In the genomic region with DNA sequence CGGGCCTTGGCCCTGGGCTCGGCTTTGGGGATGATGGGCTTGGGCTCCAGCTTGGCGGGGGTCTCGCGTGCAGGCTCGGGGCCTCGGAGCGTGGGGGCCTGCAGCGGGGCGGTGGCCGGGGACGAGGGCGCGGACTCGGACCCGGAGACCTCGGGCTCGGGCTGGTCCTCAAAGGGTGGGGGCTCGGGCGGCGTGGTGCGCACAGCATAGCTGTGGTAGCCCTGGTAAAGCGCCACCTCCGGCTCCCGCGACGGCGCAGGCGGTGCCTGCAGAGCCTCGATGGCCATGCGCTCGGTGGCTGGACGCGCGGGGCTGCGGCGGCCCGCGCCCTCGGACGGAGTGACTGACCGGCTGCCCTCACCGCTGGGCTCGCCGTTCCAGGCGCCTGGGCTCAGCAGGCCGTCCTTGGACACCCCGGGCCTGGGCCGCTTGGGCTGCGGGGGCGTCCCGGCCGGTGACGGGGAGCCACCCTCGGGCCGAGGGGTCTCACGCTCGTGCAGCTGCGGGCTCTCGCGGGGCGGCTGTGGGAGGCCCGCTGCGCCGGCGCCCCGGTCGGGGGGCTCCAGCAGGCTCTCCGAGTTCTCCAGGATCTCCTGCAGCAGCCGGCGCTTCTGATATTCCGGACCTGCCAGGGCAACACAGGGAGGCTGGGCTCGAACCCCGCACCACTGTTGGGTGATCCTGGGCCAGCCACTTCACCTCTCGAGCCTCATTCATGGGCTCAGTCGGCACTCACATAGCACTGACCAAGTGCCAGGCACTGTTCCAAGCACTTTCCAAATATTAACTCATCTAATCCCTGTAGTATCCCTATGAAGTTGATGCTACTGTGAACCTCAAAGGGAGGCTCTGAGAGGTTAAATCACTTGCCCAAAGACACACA, we compare ENCODE assay signal across 11 cellular contexts.
DNase-seq lines count a peak whose midpoint lies in the region; ATAC-seq, FAIRE-seq and TF ChIP-seq lines count a peak whose summit lies in the region.
"Had no signal": no experiment of that assay in that cellular context is flagged by ENCODE, and none has a peak within 500 bp of the region (broad histone marks: within the 10 kb centered on the region; RNA-seq: fewer than 3 reads in every experiment).

No MANE protein-coding gene starts in this region.

- no peak for TF ChIP-seq RAD21 in HepG2 (CRISPR knock-in tag; IDR thresholded peaks at IDR 0.05)

- BruUV-seq in HepG2 (replicated peaks; lab: Mats Ljungman, UMichigan): no TSS peak

- no peak for DNase-seq in HepG2 (ENCODE audit: low spot score)
- no peak for DNase-seq in right lobe of liver
- no peak for DNase-seq in esophagus squamous epithelium (lab: John Stamatoyannopoulos, UW)
- no peak for DNase-seq in neuronal stem cell (ENCODE audit: low spot score)
- DNase-seq in type B pancreatic cell (ENCODE audit: extremely low spot score, unreplicated experiment): no peak
- no peak for DNase-seq in vagina (ENCODE audit: extremely low spot score in 2 of 2)
- DNase-seq in activated naive CD4-positive, alpha-beta T cell treated with anti-CD3 and anti-CD28 coated beads, Interleukin-2, amount 50 U/mL, for 16 hours: no peak

- peaks cover 7 to 54% of the 10 kb centered on the region in 2 experiments for H3K27me3 ChIP-seq in HepG2 (ENCODE audit: control insufficient read depth in 1 of 2, insufficient read depth in 2 of 2, low read length in 2 of 2)
- H3K27me3 ChIP-seq in right lobe of liver: peaks cover 0 to 8% of the 10 kb centered on the region in 2 donors
- peaks cover 0 to 30% (median 0%) of the 10 kb centered on the region in 4 donors for H3K27me3 ChIP-seq in esophagus squamous epithelium
- peaks cover 0 to 17% (median 0%) of the 10 kb centered on the region in 3 experiments for H3K27me3 ChIP-seq in neuronal stem cell (ENCODE audit: control insufficient read depth in 3 of 3, insufficient read depth in 3 of 3, low read depth in 1 of 3, low read length in 3 of 3)
- no peaks in the 10 kb centered on the region for H3K27me3 ChIP-seq in vagina
- H3K27me3 ChIP-seq: cardiac muscle cell had no signal

- CTCF ChIA-PET in HepG2 (lab: Yijun Ruan, JAX; ENCODE audit: low intra/inter-chr PET ratio, low total read pairs): interaction anchor here (1.2 to 4.0 kb wide), 6 partner anchors 74 to 494 kb away, joined by 3 to 110 read pairs (median 6); a partner anchor contains a TSS

- no peaks in the 10 kb centered on the region for H3K79me2 ChIP-seq in HepG2 (ENCODE audit: insufficient read depth, low read length)

- in situ Hi-C loops in HepG2 (cut with HindIII; ENCODE audit: extremely low pct_ligation_motif_present, low pct_unique_long_range_greater_than_20kb): loop anchor here (5.0 to 10.0 kb wide), 2 partner anchors 71 to 359 kb away; a partner anchor contains a TSS

- peak overlapping the region; percentile 4 for H2BK12ac ChIP-seq in neuronal stem cell (ENCODE audit: low read length)

- ATAC-seq in HepG2 (no peak; the same call in 2 of the 3 replicates), right lobe of liver (no peak), GM19035 (IDR thresholded peaks at IDR 0.05; ENCODE audit: unreplicated experiment) (no peak)

- FAIRE-seq in HepG2 (lab: Jason Lieb, UNC): no peak

- H3K36me3 Mint-ChIP-seq in type B pancreatic cell: no peaks in the 10 kb centered on the region

- H3K79me1 ChIP-seq in neuronal stem cell (ENCODE audit: low read depth, low read length): no peaks in the 10 kb centered on the region

- H3K4me3 Mint-ChIP-seq in type B pancreatic cell: no peak overlapping the region
- H3K4me3 Mint-ChIP-seq: activated naive CD8-positive, alpha-beta T cell treated with anti-CD3 and anti-CD28 coated beads, Interleukin-2, amount 50 U/mL, for 24 hours had no signal

- peaks cover 7% of the 10 kb centered on the region for H3K27me3 Mint-ChIP-seq in type B pancreatic cell

- POLR2A ChIA-PET in HepG2 (lab: Yijun Ruan, JAX): interaction anchor here (0.7 to 1.5 kb wide), 4 partner anchors 63 to 75 kb away, joined by 3 to 8 read pairs (median 4); no protein-coding TSS in a partner anchor

- TF ChIP-seq CTCF in HepG2 (CRISPR knock-in tag; IDR thresholded peaks at IDR 0.05) (no peak), right lobe of liver (IDR thresholded peaks at IDR 0.05) (no peak), esophagus squamous epithelium (IDR thresholded peaks at IDR 0.05) (no peak), type B pancreatic cell (conservative IDR thresholded peaks at IDR 0.05) (no peak), vagina (IDR thresholded peaks at IDR 0.05) (no peak)

- no peaks in the 10 kb centered on the region for H4K20me1 ChIP-seq in HepG2 (ENCODE audit: insufficient read depth, low read length)

- H2AK5ac ChIP-seq in neuronal stem cell (ENCODE audit: low read depth, low read length): peak overlapping the region; percentile 47

- 30% methylated on average over 12 of the region's 76 CpGs for WGBS in HepG2 (ENCODE audit: low lambda C conversion rate)
- 55% methylated on average over 13 of the region's 76 CpGs for WGBS in right lobe of liver (ENCODE audit: insufficient coverage, low coverage, low lambda C conversion rate, missing lambda C conversion rate)
- 28 to 40% methylated on average over 2 to 3 of the region's 76 CpGs for WGBS in esophagus squamous epithelium, 2 donors
- WGBS in neuronal stem cell (ENCODE audit: extremely low coverage in 2 of 2, insufficient read length in 2 of 2, insufficient replicate concordance in 1 of 2), 2 donors: no CpG with 5 or more reads among the region's 76 CpGs

- no peaks in the 10 kb centered on the region for H3K9me3 ChIP-seq in HepG2 (ENCODE audit: low read length)
- no peaks in the 10 kb centered on the region for H3K9me3 ChIP-seq in right lobe of liver
- H3K9me3 ChIP-seq in esophagus squamous epithelium: no peaks in the 10 kb centered on the region
- no peaks in the 10 kb centered on the region for H3K9me3 ChIP-seq in neuronal stem cell (replicated peaks in 1 of 2; ENCODE audit: control insufficient read depth in 2 of 2, insufficient read depth in 1 of 2, low read depth in 1 of 2, low read length in 2 of 2)
- no peaks in the 10 kb centered on the region for H3K9me3 ChIP-seq in vagina

- no peaks in the 10 kb centered on the region for H3K36me3 ChIP-seq in HepG2 (replicated peaks in 1 of 2; ENCODE audit: control insufficient read depth in 1 of 2, insufficient read depth in 2 of 2, low read length in 2 of 2)
- no peaks in the 10 kb centered on the region for H3K36me3 ChIP-seq in right lobe of liver
- H3K36me3 ChIP-seq in esophagus squamous epithelium: no peaks in the 10 kb centered on the region
- no peaks in the 10 kb centered on the region for H3K36me3 ChIP-seq in neuronal stem cell (replicated peaks in 1 of 2; ENCODE audit: control insufficient read depth in 2 of 2, insufficient read depth in 2 of 2, low read length in 2 of 2)
- H3K36me3 ChIP-seq in vagina: no peaks in the 10 kb centered on the region

- H3K23ac ChIP-seq in neuronal stem cell (ENCODE audit: low read depth, low read length, poor library complexity): peak overlapping the region; percentile 35

- intact Hi-C loops in HepG2 (cut with micrococcal nuclease; ENCODE audit: unreplicated experiment) (loop anchor here (1.0 kb wide), 2 partner anchors 74 to 355 kb away; no protein-coding TSS in a partner anchor), right lobe of liver (cut with DNase I) (loop anchor here in 1 of 2 donors (5.0 kb wide), 1 partner anchor 71 kb away; a partner anchor contains a TSS), esophagus squamous epithelium (cut with DNase I) (loop anchor here (5.0 to 10.0 kb wide), 2 partner anchors 76 to 199 kb away; a partner anchor contains a TSS), vagina (cut with DNase I) (loop anchor here (5.0 kb wide), 1 partner anchor 76 kb away; no protein-coding TSS in a partner anchor)

- no peak overlapping the region for H2BK120ac ChIP-seq in neuronal stem cell (ENCODE audit: low read depth, low read length)

- H3K4me3 ChIP-seq in HepG2 (replicated peaks in 1 of 3; ENCODE audit: insufficient read depth in 1 of 3, low read depth in 2 of 3, low read length in 3 of 3) (no peak overlapping the region), right lobe of liver (no peak overlapping the region), esophagus squamous epithelium (no peak overlapping the region), neuronal stem cell (ENCODE audit: low read length in 2 of 2) (no peak overlapping the region), vagina (no peak overlapping the region)
- H3K4me3 ChIP-seq: cardiac muscle cell, PC-9 had no signal

- no peak overlapping the region for H4K91ac ChIP-seq in neuronal stem cell (ENCODE audit: low read depth, low read length, poor library complexity)

- peaks cover 17% of the 10 kb centered on the region for H3K4me1 ChIP-seq in HepG2 (ENCODE audit: insufficient read depth, low read length)
- no peaks in the 10 kb centered on the region for H3K4me1 ChIP-seq in right lobe of liver
- H3K4me1 ChIP-seq in esophagus squamous epithelium: peaks cover 2 to 30% (median 11%) of the 10 kb centered on the region in 3 donors
- peaks cover 0 to 1% of the 10 kb centered on the region in 2 donors for H3K4me1 ChIP-seq in neuronal stem cell (ENCODE audit: control insufficient read depth in 2 of 2, insufficient read depth in 1 of 2, low read depth in 1 of 2, low read length in 2 of 2)
- peaks cover 7% of the 10 kb centered on the region for H3K4me1 ChIP-seq in vagina

- no peaks in the 10 kb centered on the region for H3K9me3 Mint-ChIP-seq in type B pancreatic cell
- H3K9me3 Mint-ChIP-seq: activated naive CD8-positive, alpha-beta T cell treated with anti-CD3 and anti-CD28 coated beads, Interleukin-2, amount 50 U/mL, for 24 hours had no signal

- H3K27ac Mint-ChIP-seq in type B pancreatic cell: peak overlapping the region; percentile 30
- H3K27ac Mint-ChIP-seq: activated naive CD8-positive, alpha-beta T cell treated with anti-CD3 and anti-CD28 coated beads, Interleukin-2, amount 50 U/mL, for 24 hours had no signal

- H3K27ac ChIP-seq in HepG2 (ENCODE audit: extremely low read length, insufficient read depth, low read length) (no peak overlapping the region), right lobe of liver (no peak overlapping the region), esophagus squamous epithelium (peak overlapping the region in 3 of 4 donors; percentile 34 to 42 (median 35)), neuronal stem cell (replicated peaks; ENCODE audit: low read length) (no peak overlapping the region), vagina (no peak overlapping the region)
- H3K27ac ChIP-seq: PC-9 had no signal

- no peak overlapping the region for H4K8ac ChIP-seq in neuronal stem cell (ENCODE audit: low read depth, low read length)

- H3K4me2 ChIP-seq in HepG2 (ENCODE audit: low read depth, low read length) (0 out of 2 replicates have a peak overlapping the region, but pooled peaks have one; percentile 14), neuronal stem cell (ENCODE audit: insufficient read depth, low read length, poor library complexity, severe bottlenecking) (no peak overlapping the region)
- H3K4me2 ChIP-seq: PC-9 had no signal

- no peak overlapping the region for H3K18ac ChIP-seq in neuronal stem cell (ENCODE audit: low read length)

- H3K14ac ChIP-seq in neuronal stem cell (ENCODE audit: low read length): no peak overlapping the region

- H2AFZ ChIP-seq in HepG2 (ENCODE audit: low read length) (no peak overlapping the region), neuronal stem cell (ENCODE audit: low read length) (peak overlapping the region; percentile 11)
- H2AFZ ChIP-seq: PC-9 had no signal

- TF ChIP-seq EP300 in HepG2 (IDR thresholded peaks at IDR 0.05; ENCODE audit: low read depth in 2 of 2, low read length in 2 of 2): no peak
- no peak for TF ChIP-seq EP300 in HepG2 (CRISPR knock-in tag; IDR thresholded peaks at IDR 0.05; ENCODE audit: borderline replicate concordance)

- peak overlapping the region; percentile 59 for H2BK15ac ChIP-seq in neuronal stem cell (ENCODE audit: low read length)

- no peak overlapping the region for H3K4ac ChIP-seq in neuronal stem cell (ENCODE audit: low read length)

- H2BK5ac ChIP-seq in neuronal stem cell (ENCODE audit: low read length): no peak overlapping the region

- H3K9ac ChIP-seq in HepG2 (ENCODE audit: insufficient read depth, low read depth, low read length) (no peak overlapping the region), neuronal stem cell (ENCODE audit: low read depth, low read length, poor library complexity) (no peak overlapping the region)

- H3K4me1 Mint-ChIP-seq in type B pancreatic cell (ENCODE audit: unreplicated experiment): peaks cover 2% of the 10 kb centered on the region

- TF ChIP-seq POLR2A in HepG2 (IDR thresholded peaks at IDR 0.05; ENCODE audit: insufficient read depth in 1 of 2, low read depth in 2 of 2, low read length in 2 of 2): no peak
- no peak for TF ChIP-seq POLR2A in right lobe of liver (IDR thresholded peaks at IDR 0.05)
- TF ChIP-seq POLR2A in esophagus squamous epithelium (IDR thresholded peaks at IDR 0.05): no peak
- TF ChIP-seq POLR2A in vagina (IDR thresholded peaks at IDR 0.05): no peak

Comparison
In these comparisons a context has a peak if more than half of its experiments do, and no peak if none do; other contexts are left out.
1. H3K27ac ChIP-seq: peak in esophagus squamous epithelium (3 of 4); none in HepG2 (single experiment), right lobe of liver (0 of 3), neuronal stem cell (single experiment) and vagina (single experiment).